In the genomic region with DNA sequence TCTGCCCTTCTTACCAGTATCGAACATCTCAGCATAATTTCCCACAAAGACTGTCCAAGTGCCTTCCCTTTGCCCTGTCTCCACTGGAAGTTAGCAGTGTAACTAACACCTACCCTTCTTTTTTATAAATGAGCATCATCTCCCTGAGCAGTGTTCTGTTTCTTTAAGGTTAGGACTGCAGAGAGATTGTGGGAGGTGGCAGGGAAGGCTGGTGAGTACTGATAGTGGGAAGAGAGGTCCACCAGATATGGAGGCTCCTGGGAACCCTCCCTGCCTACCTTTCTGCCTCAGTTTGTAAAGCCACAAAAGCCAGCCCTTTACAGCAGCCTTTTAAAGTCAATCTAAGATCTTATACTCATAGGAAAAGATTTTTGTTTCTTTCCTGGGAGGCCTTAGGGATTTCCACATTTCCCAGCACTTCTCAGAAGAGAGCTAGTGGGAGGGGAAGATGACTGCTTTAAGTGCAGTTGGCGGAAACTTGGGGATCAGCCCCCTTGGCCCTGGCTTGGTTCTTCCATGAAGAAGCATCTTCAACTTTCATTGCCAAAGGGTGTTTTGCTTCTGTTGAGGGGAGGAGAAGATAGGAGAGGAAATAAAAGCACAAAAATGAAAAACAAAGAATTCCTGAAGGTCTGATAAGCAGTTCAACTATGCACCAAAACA, we compare ENCODE assay signal across 1 cellular context.
TF ChIP-seq lines count a peak whose summit lies in the region.

No MANE protein-coding gene starts in this region.

TF ChIP-seq in K562, 482 proteins besides CTCF, POLR2A, EP300 and RAD21:
- TF ChIP-seq KDM1A (IDR thresholded peaks at IDR 0.05) (0 out of 4 replicates have a peak, but pooled peaks of 1 of the 2 experiments have one; percentile 21), TCF3 (CRISPR knock-in tag; IDR thresholded peaks at IDR 0.05) (peak; percentile 65), PHB (CRISPR knock-in tag; IDR thresholded peaks at IDR 0.05) (no peak), ARHGAP35 (IDR thresholded peaks at IDR 0.05; ENCODE audit: partially characterized antibody) (no peak), CBFA2T2 (conservative IDR thresholded peaks at IDR 0.05) (peak; percentile 45; the same call in 1 of the 2 replicates), CBFA2T3 (IDR thresholded peaks at IDR 0.05) (peak; percentile 79), ZNF253 (CRISPR knock-in tag; conservative IDR thresholded peaks at IDR 0.05) (no peak), ZNF133 (CRISPR knock-in tag; IDR thresholded peaks at IDR 0.05) (no peak), SOX6 (IDR thresholded peaks at IDR 0.05) (no peak), SMARCA4 (IDR thresholded peaks at IDR 0.05) (0 out of 2 replicates have a peak, but pooled peaks have one; percentile 21), NFIC (IDR thresholded peaks at IDR 0.05) (0 out of 2 replicates have a peak, but pooled peaks have one; percentile 7), CEBPB (tag; IDR thresholded peaks at IDR 0.05) (no peak), ZNF76 (CRISPR knock-in tag; IDR thresholded peaks at IDR 0.05; ENCODE audit: borderline replicate concordance) (no peak), ARID1B (IDR thresholded peaks at IDR 0.05) (peak; percentile 72), TAL1 (IDR thresholded peaks at IDR 0.05) (peak; percentile 66), TEAD4 (IDR thresholded peaks at IDR 0.05; ENCODE audit: low read length) (peak; percentile 64), TEAD4 (CRISPR knock-in tag; IDR thresholded peaks at IDR 0.05; ENCODE audit: borderline replicate concordance) (no peak)
- TF ChIP-seq, protein P1, sequence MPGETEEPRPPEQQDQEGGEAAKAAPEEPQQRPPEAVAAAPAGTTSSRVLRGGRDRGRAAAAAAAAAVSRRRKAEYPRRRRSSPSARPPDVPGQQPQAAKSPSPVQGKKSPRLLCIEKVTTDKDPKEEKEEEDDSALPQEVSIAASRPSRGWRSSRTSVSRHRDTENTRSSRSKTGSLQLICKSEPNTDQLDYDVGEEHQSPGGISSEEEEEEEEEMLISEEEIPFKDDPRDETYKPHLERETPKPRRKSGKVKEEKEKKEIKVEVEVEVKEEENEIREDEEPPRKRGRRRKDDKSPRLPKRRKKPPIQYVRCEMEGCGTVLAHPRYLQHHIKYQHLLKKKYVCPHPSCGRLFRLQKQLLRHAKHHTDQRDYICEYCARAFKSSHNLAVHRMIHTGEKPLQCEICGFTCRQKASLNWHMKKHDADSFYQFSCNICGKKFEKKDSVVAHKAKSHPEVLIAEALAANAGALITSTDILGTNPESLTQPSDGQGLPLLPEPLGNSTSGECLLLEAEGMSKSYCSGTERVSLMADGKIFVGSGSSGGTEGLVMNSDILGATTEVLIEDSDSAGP (CRISPR knock-in tag; IDR thresholded peaks at IDR 0.05) = peak; percentile 58; the same call in 1 of the 2 replicates
TF ChIP-seq in K562: peak in this region for 10.
